Comparison of ENCODE assay signal across 9 cellular contexts in the genomic region with DNA sequence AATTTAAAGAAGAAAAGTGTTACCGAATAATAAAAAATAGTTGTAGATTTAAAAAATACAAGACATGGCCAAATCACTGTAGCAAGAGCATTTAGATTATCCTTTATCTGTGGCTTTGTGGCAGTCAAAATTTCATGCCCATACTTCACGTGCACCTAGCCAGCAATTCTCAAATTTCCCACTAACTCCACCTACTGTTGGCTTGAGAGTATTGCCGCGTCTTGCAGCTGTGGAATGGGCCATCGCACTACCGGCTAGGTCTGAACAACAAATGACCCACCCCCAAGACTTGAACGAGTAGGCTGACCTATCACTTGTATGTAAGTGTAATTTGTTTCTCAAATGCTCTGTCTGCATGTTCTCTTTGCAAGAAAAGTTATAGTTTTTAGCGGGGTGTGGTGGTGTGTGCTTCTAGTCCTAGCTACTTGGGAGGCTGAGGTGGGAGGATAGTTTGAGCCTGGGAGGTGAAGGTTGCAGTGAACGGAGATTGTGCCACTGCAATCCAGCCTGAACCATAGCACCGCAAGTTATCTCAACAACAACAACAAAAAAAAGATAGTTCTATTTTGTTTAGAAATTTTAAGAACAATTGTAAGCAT. TPM values are rescaled to one million over a fixed set of nuclear protein-coding genes. Genes with fewer than 3 reads are reported as not detected.
DNase-seq lines count a peak whose midpoint lies in the region; ATAC-seq, FAIRE-seq and TF ChIP-seq lines count a peak whose summit lies in the region.
"Had no signal": no experiment of that assay in that cellular context is flagged by ENCODE, and none has a peak within 500 bp of the region (broad histone marks: within the 10 kb centered on the region; RNA-seq: fewer than 3 reads in every experiment).

No MANE protein-coding gene starts in this region.

- H3K27ac ChIP-seq in OCI-LY7 (ENCODE audit: low read depth, low read length, poor library complexity, severe bottlenecking) (no peak overlapping the region), colonic mucosa (no peak overlapping the region), neural progenitor cell (no peak overlapping the region)
- H3K27ac ChIP-seq: A549 had no signal

- H3K79me2 ChIP-seq in OCI-LY7 (ENCODE audit: insufficient read depth, low read depth, low read length) (no peaks in the 10 kb centered on the region), neural progenitor cell (ENCODE audit: low read depth) (no peaks in the 10 kb centered on the region)

- H3F3A ChIP-seq in neural progenitor cell (ENCODE audit: low read depth), result no peaks in the 10 kb centered on the region

- H3K27me3 Mint-ChIP-seq in neural progenitor cell (ENCODE audit: insufficient read depth, low read depth), result no peaks in the 10 kb centered on the region

- peak; percentile 76 for TF ChIP-seq CTCF in OCI-LY7 (conservative IDR thresholded peaks at IDR 0.05; ENCODE audit: low read length)
- TF ChIP-seq CTCF in colonic mucosa (IDR thresholded peaks at IDR 0.05), result peak; percentile 26
- peak; percentile 70 for TF ChIP-seq CTCF in neural progenitor cell (IDR thresholded peaks at IDR 0.05)

- no peaks in the 10 kb centered on the region for H3K4me1 ChIP-seq in OCI-LY7 (ENCODE audit: insufficient read depth, low read length, poor library complexity, severe bottlenecking)
- H3K4me1 ChIP-seq in colonic mucosa, result no peaks in the 10 kb centered on the region
- H3K4me1 ChIP-seq in neural progenitor cell, result no peaks in the 10 kb centered on the region
- H3K4me1 ChIP-seq: A549 had no signal

- POLR2A ChIA-PET in OCI-LY7 (lab: Charles Lee), result no interaction called here

- BruUV-seq in OCI-LY7 (replicated peaks; lab: Mats Ljungman, UMichigan), result no TSS peak

- no peaks in the 10 kb centered on the region for H3K9me3 Mint-ChIP-seq in neural progenitor cell

- FAIRE-seq in RCC 7860 (lab: Jason Lieb, UNC), result no peak
- FAIRE-seq: A549 had no signal

- H3K4me1 Mint-ChIP-seq in neural progenitor cell, result no peaks in the 10 kb centered on the region

- no peaks in the 10 kb centered on the region for H3K9me2 ChIP-seq in OCI-LY7 (ENCODE audit: insufficient read depth, low read length)

- no peaks in the 10 kb centered on the region for H3K36me3 ChIP-seq in OCI-LY7 (ENCODE audit: insufficient read depth, low read length)
- no peaks in the 10 kb centered on the region for H3K36me3 ChIP-seq in colonic mucosa
- no peaks in the 10 kb centered on the region for H3K36me3 ChIP-seq in neural progenitor cell

- DNase-seq in DMS153 treated with DMSO at 0.1 percent for 48 hours (lab: John Stamatoyannopoulos, UW; ENCODE audit: unreplicated experiment), result peak; percentile 14
- DNase-seq in DMS153 (lab: John Stamatoyannopoulos, UW), result no peak
- peak; percentile 23 for DNase-seq in OCI-LY7 (ENCODE audit: low spot score)
- DNase-seq in colonic mucosa, result peak; percentile 22
- DNase-seq in neural progenitor cell (ENCODE audit: low spot score), result peak; percentile 56
- DNase-seq in RCC 7860 (ENCODE audit: low spot score), result no peak
- no peak for DNase-seq in NCI-H1436 treated with DMSO at 0.1 percent for 48 hours (lab: John Stamatoyannopoulos, UW)

- H3K4me3 ChIP-seq in OCI-LY7 (ENCODE audit: low read depth, low read length, poor library complexity, severe bottlenecking), result no peak overlapping the region
- no peak overlapping the region for H3K4me3 ChIP-seq in colonic mucosa
- no peak overlapping the region for H3K4me3 ChIP-seq in neural progenitor cell
- H3K4me3 ChIP-seq: A549 had no signal

- H4K20me1 ChIP-seq in OCI-LY7 (ENCODE audit: insufficient read depth, low read length) (no peaks in the 10 kb centered on the region), neural progenitor cell (ENCODE audit: low read depth) (no peaks in the 10 kb centered on the region)

- H3K4me2 ChIP-seq in OCI-LY7 (ENCODE audit: low read length), result no peak overlapping the region
- H3K4me2 ChIP-seq in neural progenitor cell, result no peak overlapping the region
- H3K4me2 ChIP-seq: A549 had no signal

- CTCF ChIA-PET in OCI-LY7 (lab: Charles Lee; ENCODE audit: unreplicated experiment), result no interaction called here

- H3K27me3 ChIP-seq in colonic mucosa (no peaks in the 10 kb centered on the region), neural progenitor cell (no peaks in the 10 kb centered on the region)

- H2AFZ ChIP-seq in OCI-LY7 (ENCODE audit: low read length) (no peak overlapping the region), neural progenitor cell (replicated peaks) (peak overlapping the region; percentile 46)

- peak; percentile 63 for ATAC-seq in HG02884 (IDR thresholded peaks at IDR 0.05; ENCODE audit: unreplicated experiment)

- intact Hi-C loops in OCI-LY7 (cut with micrococcal nuclease; ENCODE audit: unreplicated experiment), result no loop called here
- intact Hi-C loops in colonic mucosa (cut with DNase I), result no loop called here

- H3K4me3 Mint-ChIP-seq in neural progenitor cell, result no peak overlapping the region

- H3K9me3 ChIP-seq in OCI-LY7 (ENCODE audit: low read length) (no peaks in the 10 kb centered on the region), colonic mucosa (no peaks in the 10 kb centered on the region), neural progenitor cell (ENCODE audit: low read depth) (no peaks in the 10 kb centered on the region)
- H3K9me3 ChIP-seq: A549 had no signal

- no peak overlapping the region for H3K9ac ChIP-seq in colonic mucosa (ENCODE audit: low read depth in 2 of 2, low read length in 2 of 2)
- H3K9ac ChIP-seq in neural progenitor cell, result no peak overlapping the region

- H3K27ac Mint-ChIP-seq in neural progenitor cell, result no peak overlapping the region

- no peaks in the 10 kb centered on the region for H3K36me3 Mint-ChIP-seq in neural progenitor cell

RNA-seq across cellular contexts. Expression of gene KRTAP13-4, which starts 4.1 kb away (rescaled TPM):
- not detected in 2 replicates for total RNA-seq in OCI-LY7 (2014; rRNA removed; shearing (Covaris generic))
- total RNA-seq in OCI-LY7 (2022), result not detected in 2 replicates
- total RNA-seq in colonic mucosa, result not detected
- not detected in 2 replicates for total RNA-seq in neural progenitor cell (ENCODE audit: low replicate concordance)

RNA-seq across cellular contexts. Expression of gene KRTAP15-1, which starts 5.9 kb away (rescaled TPM):
- total RNA-seq in OCI-LY7 (2014; rRNA removed; shearing (Covaris generic)), result not detected in 2 replicates
- total RNA-seq in OCI-LY7 (2022), result not detected in 2 replicates
- total RNA-seq in colonic mucosa, result not detected
- not detected in 2 replicates for total RNA-seq in neural progenitor cell (ENCODE audit: low replicate concordance)

RNA-seq across cellular contexts. Expression of gene KRTAP13-3, which starts 8.4 kb away (rescaled TPM):
- total RNA-seq in OCI-LY7 (2014; rRNA removed; shearing (Covaris generic)), result not detected in 2 replicates
- total RNA-seq in OCI-LY7 (2022) (not detected in 2 replicates), colonic mucosa (not detected), neural progenitor cell (ENCODE audit: low replicate concordance) (not detected in 2 replicates)

RNA-seq across cellular contexts. Expression of gene KRTAP13-1, which starts 38.3 kb away (rescaled TPM):
- not detected in 2 replicates for total RNA-seq in OCI-LY7 (2014; rRNA removed; shearing (Covaris generic))
- not detected in 2 replicates for total RNA-seq in OCI-LY7 (2022)
- total RNA-seq in colonic mucosa, result not detected
- total RNA-seq in neural progenitor cell (ENCODE audit: low replicate concordance), result not detected in 2 replicates

RNA-seq across cellular contexts. Expression of gene KRTAP19-1, which starts 46.0 kb away (rescaled TPM):
- total RNA-seq in OCI-LY7 (2014; rRNA removed; shearing (Covaris generic)), result not detected in 2 replicates
- not detected in 2 replicates for total RNA-seq in OCI-LY7 (2022)
- total RNA-seq in colonic mucosa, result not detected
- total RNA-seq in neural progenitor cell (ENCODE audit: low replicate concordance), result not detected in 2 replicates

Comparison
In these comparisons a context has a peak if more than half of its experiments do, and no peak if none do; other contexts are left out.
1. DNase-seq: peak in DMS153 treated with DMSO at 0.1 percent for 48 hours (single experiment), OCI-LY7 (single experiment), colonic mucosa (single experiment) and neural progenitor cell (single experiment); none in DMS153 (single experiment), RCC 7860 (single experiment) and NCI-H1436 treated with DMSO at 0.1 percent for 48 hours (single experiment).
2. CTCF ChIP-seq: peak in every context shown above with its lines; median percentile 76 in OCI-LY7; 70 in neural progenitor cell; 26 in colonic mucosa.